Comparison of ENCODE assay signal across 23 cellular contexts in genomic region chr2:217512259-217512658, GRCh38.
"Had no signal": no experiment of that assay in that cellular context is flagged by ENCODE, and none has a peak within 500 bp of the region (broad histone marks: within the 10 kb centered on the region; RNA-seq: fewer than 3 reads in every experiment).

No MANE protein-coding gene starts in this region.

- H3K27ac ChIP-seq: colonic mucosa, dorsolateral prefrontal cortex, esophagus muscularis mucosa, gastroesophageal sphincter, heart left ventricle, neural progenitor cell, psoas muscle, right atrium auricular region, tibial artery had no signal

- H3K9ac ChIP-seq: neural progenitor cell had no signal

- DNase-seq: activated CD4-positive, alpha-beta T cell treated with anti-CD3 and anti-CD28 coated beads for 36 hours; activated CD4-positive, alpha-beta T cell treated with anti-CD3 and anti-CD28 coated beads, Interleukin-2, amount 50 U/mL, for 4 hours; activated CD8-positive, alpha-beta memory T cell treated with anti-CD3 and anti-CD28 coated beads for 24 hours; activated CD8-positive, alpha-beta memory T cell treated with anti-CD3 and anti-CD28 coated beads, Interleukin-2, amount 50 U/mL, for 4 hours; activated naive CD4-positive, alpha-beta T cell; activated T-cell treated with anti-CD3 and anti-CD28 coated beads, Interleukin-2, amount 50 U/mL, for 24 hours; amniotic stem cell; colonic mucosa; dorsolateral prefrontal cortex; heart left ventricle; mucosa of descending colon; naive B cell; psoas muscle; stimulated activated CD4-positive, alpha-beta T cell treated with anti-CD3 and anti-CD28 coated beads, Interleukin-12 subunit alpha, Interleukin-12 subunit beta, amount 100 ng/mL, for 4 hours; stimulated activated CD4-positive, alpha-beta T cell treated with anti-CD3 and anti-CD28 coated beads, Interleukin-4, amount 100 ng/mL, for 4 hours; T-cell; tibial artery had no signal

- H3K36me3 ChIP-seq: colonic mucosa, esophagus muscularis mucosa, gastroesophageal sphincter, heart left ventricle, neural progenitor cell, right atrium auricular region, tibial artery had no signal

- H3K4me3 ChIP-seq: colonic mucosa, dorsolateral prefrontal cortex, esophagus muscularis mucosa, gastroesophageal sphincter, heart left ventricle, mucosa of descending colon, neural progenitor cell, psoas muscle, right atrium auricular region, tibial artery had no signal

- ATAC-seq: activated CD4-positive, alpha-beta T cell treated with anti-CD3 and anti-CD28 coated beads for 36 hours; activated T-helper 17 cell treated with anti-CD3 and anti-CD28 coated beads, Interleukin-2, amount 50 U/mL, for 72 hours; gastroesophageal sphincter; mucosa of descending colon; psoas muscle; T-cell; WTC11 had no signal

- H3K27me3 ChIP-seq: colonic mucosa, dorsolateral prefrontal cortex, esophagus muscularis mucosa, gastroesophageal sphincter, heart left ventricle, neural progenitor cell, right atrium auricular region, tibial artery had no signal

- H2AFZ ChIP-seq: neural progenitor cell had no signal

- H3K9me3 ChIP-seq: colonic mucosa, esophagus muscularis mucosa, gastroesophageal sphincter, heart left ventricle, mucosa of descending colon, psoas muscle, right atrium auricular region, tibial artery had no signal

- H3K4me2 ChIP-seq: neural progenitor cell had no signal

- H3K4me1 ChIP-seq: colonic mucosa had no signal
